20 cellular contexts compared by ENCODE assay signal in the genomic region with DNA sequence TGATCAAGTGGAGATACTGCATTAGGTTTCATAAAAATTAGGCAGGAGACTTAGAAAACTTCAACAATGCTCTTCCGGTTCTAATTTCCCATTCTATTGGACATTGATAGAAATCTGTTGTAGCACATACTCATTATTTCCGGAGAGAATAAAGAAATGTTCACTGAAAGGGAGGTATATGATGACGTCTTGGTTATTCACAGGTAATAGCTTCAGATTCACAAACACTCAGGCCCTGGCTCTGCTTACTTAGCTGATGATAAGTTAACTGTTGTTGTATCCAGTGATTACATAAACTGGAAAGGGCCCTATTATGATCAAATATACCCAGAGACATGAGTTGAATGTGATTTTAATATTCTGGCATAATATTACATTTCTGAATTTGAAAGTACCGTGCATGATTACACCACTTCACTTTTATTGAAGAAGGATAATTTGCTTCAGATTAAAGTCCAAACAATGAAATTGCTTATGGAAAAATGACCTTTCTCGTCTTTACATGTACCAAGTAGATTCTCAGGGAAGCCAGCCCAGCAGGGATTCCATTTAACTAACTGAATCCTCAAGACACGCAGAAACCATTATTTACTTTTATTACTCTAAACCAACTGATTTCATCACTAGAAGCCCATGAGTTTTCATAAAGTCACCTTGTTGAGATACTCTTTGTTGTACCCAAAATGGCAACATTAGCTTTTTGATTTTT.
DNase-seq lines count a peak whose midpoint lies in the region; ATAC-seq and TF ChIP-seq lines count a peak whose summit lies in the region.
"Had no signal": no experiment of that assay in that cellular context is flagged by ENCODE, and none has a peak within 500 bp of the region (broad histone marks: within the 10 kb centered on the region; RNA-seq: fewer than 3 reads in every experiment).

No MANE protein-coding gene starts in this region.

- H3K27ac Mint-ChIP-seq in stimulated activated naive B cell treated with anti-CD40 and anti-IgM and Interleukin-4, amounts not matched to agents 10 μg/mL and 1 μg/mL and 100 μg/mL, for 72 hours: no peak overlapping the region
- H3K27ac Mint-ChIP-seq: H9 had no signal

- no peak for ATAC-seq in HG03378 (IDR thresholded peaks at IDR 0.05; ENCODE audit: unreplicated experiment)
- no peak for ATAC-seq in stimulated activated naive B cell treated with anti-CD40 and anti-IgM and Interleukin-4, amounts not matched to agents 10 μg/mL and 1 μg/mL and 100 μg/mL, for 72 hours (replicated peaks)

- H3K27me3 ChIP-seq in esophagus muscularis mucosa: no peaks in the 10 kb centered on the region
- H3K27me3 ChIP-seq: MG63 had no signal

- H3K36me3 ChIP-seq in esophagus muscularis mucosa: no peaks in the 10 kb centered on the region
- H3K36me3 ChIP-seq: MG63 had no signal

- 55% methylated on average over 6 of the region's 6 CpGs for WGBS in esophagus muscularis mucosa

- DNase-seq in NCI-H146 treated with DMSO at 0.1 percent for 48 hours (lab: John Stamatoyannopoulos, UW; ENCODE audit: unreplicated experiment) (peak; percentile 30), NCI-H748 (lab: John Stamatoyannopoulos, UW; ENCODE audit: unreplicated experiment) (peak; percentile 70), esophagus muscularis mucosa (ENCODE audit: extremely low spot score) (no peak), anterior cingulate cortex (lab: John Stamatoyannopoulos, UW) (no peak), NCI-H1048 (lab: John Stamatoyannopoulos, UW) (no peak)
- no peak for DNase-seq in stimulated activated naive B cell treated with anti-CD40 and anti-IgM and Interleukin-4, amounts not matched to agents 10 μg/mL and 1 μg/mL and 100 μg/mL, for 72 hours
- DNase-seq: AML-193; DMS79 treated with DMSO at 0.1 percent for 48 hours; H9; Kasumi-1; MG63; NCI-H1092 treated with DMSO at 0.1 percent for 48 hours; NCI-H226; NCI-H524; NK-92 treated with Interleukin-12 subunit alpha and Interleukin-12 subunit beta, amount 100 ng/mL, for 24 hours; Right ventricle myocardium superior; SW 1271; T-helper 2 cell had no signal

- peak overlapping the region in 3 of 4 donors; percentile 1 to 23 (median 3) for H3K27ac ChIP-seq in esophagus muscularis mucosa (replicated peaks in 1 of 4)
- H3K27ac ChIP-seq: C4-2B had no signal

- no peak overlapping the region for H3K4me3 ChIP-seq in esophagus muscularis mucosa
- H3K4me3 ChIP-seq: MG63 had no signal

- peaks cover 0 to 5% of the 10 kb centered on the region in 2 donors for H3K27me3 Mint-ChIP-seq in stimulated activated naive B cell treated with anti-CD40 and anti-IgM and Interleukin-4, amounts not matched to agents 10 μg/mL and 1 μg/mL and 100 μg/mL, for 72 hours

- no peaks in the 10 kb centered on the region for H3K36me3 Mint-ChIP-seq in stimulated activated naive B cell treated with anti-CD40 and anti-IgM and Interleukin-4, amounts not matched to agents 10 μg/mL and 1 μg/mL and 100 μg/mL, for 72 hours

- H3K4me1 ChIP-seq in esophagus muscularis mucosa: peaks cover 7 to 10% (median 9%) of the 10 kb centered on the region in 4 donors

- no peak for TF ChIP-seq CTCF in esophagus muscularis mucosa (IDR thresholded peaks at IDR 0.05)

- no peak overlapping the region for H3K4me3 Mint-ChIP-seq in stimulated activated naive B cell treated with anti-CD40 and anti-IgM and Interleukin-4, amounts not matched to agents 10 μg/mL and 1 μg/mL and 100 μg/mL, for 72 hours
- H3K4me3 Mint-ChIP-seq: H9 had no signal

- no peak for TF ChIP-seq POLR2A in esophagus muscularis mucosa (IDR thresholded peaks at IDR 0.05; ENCODE audit: low read depth)

- H3K4me1 Mint-ChIP-seq in stimulated activated naive B cell treated with anti-CD40 and anti-IgM and Interleukin-4, amounts not matched to agents 10 μg/mL and 1 μg/mL and 100 μg/mL, for 72 hours: peaks cover 17 to 19% of the 10 kb centered on the region in 2 donors

- intact Hi-C loops in esophagus muscularis mucosa (cut with DNase I): no loop called here

- H3K9me3 Mint-ChIP-seq in stimulated activated naive B cell treated with anti-CD40 and anti-IgM and Interleukin-4, amounts not matched to agents 10 μg/mL and 1 μg/mL and 100 μg/mL, for 72 hours: no peaks in the 10 kb centered on the region

- no peak for TF ChIP-seq EP300 in esophagus muscularis mucosa (IDR thresholded peaks at IDR 0.05)

- H3K9me3 ChIP-seq in esophagus muscularis mucosa: no peaks in the 10 kb centered on the region
- H3K9me3 ChIP-seq: MG63 had no signal

Comparison
In these comparisons a context has a peak if more than half of its experiments do, and no peak if none do; other contexts are left out.
1. DNase-seq: peak in NCI-H146 treated with DMSO at 0.1 percent for 48 hours (single experiment) and NCI-H748 (single experiment); none in esophagus muscularis mucosa (single experiment), anterior cingulate cortex (0 of 58), stimulated activated naive B cell treated with anti-CD40 and anti-IgM and Interleukin-4, amounts not matched to agents 10 μg/mL and 1 μg/mL and 100 μg/mL, for 72 hours (single experiment) and NCI-H1048 (single experiment).